8 cellular contexts compared by ENCODE assay signal in genomic region chr1:229024528-229025119, GRCh38.
A peak's percentile ranks its signal among the peaks of the same experiment; 100 is the strongest.
DNase-seq lines count a peak whose midpoint lies in the region; ATAC-seq and TF ChIP-seq lines count a peak whose summit lies in the region.

No MANE protein-coding gene starts in this region.

- H3K4me1 ChIP-seq in Caco-2 = no peaks in the 10 kb centered on the region

- H3K4me3 Mint-ChIP-seq in dendritic cell treated with granulocyte-macrophage colony-stimulating factor and Interleukin-4, amounts not matched to agents 40 ng/mL and 50 ng/mL, for 4 days = no peak overlapping the region
- no peak overlapping the region for H3K4me3 Mint-ChIP-seq in Caco-2 (ENCODE audit: unreplicated experiment)
- no peak overlapping the region for H3K4me3 Mint-ChIP-seq in activated CD8-positive, alpha-beta memory T cell treated with anti-CD3 and anti-CD28 coated beads, Interleukin-2, amount 10 ng/mL, durations not matched to agents 7 days and 5 days

- intact Hi-C loops in dendritic cell treated with granulocyte-macrophage colony-stimulating factor and Interleukin-4, amounts not matched to agents 40 ng/mL and 50 ng/mL, for 4 days (cut with micrococcal nuclease) = loop anchor here (5.0 to 10.0 kb wide), 2 partner anchors 43 to 200 kb away; no protein-coding TSS in a partner anchor
- intact Hi-C loops in Caco-2 (cut with micrococcal nuclease; ENCODE audit: unreplicated experiment) = no loop called here

- no TSS peak for BruUV-seq in Caco-2 (replicated peaks; lab: Mats Ljungman, UMichigan)

- H3K9me3 Mint-ChIP-seq in dendritic cell treated with granulocyte-macrophage colony-stimulating factor and Interleukin-4, amounts not matched to agents 40 ng/mL and 50 ng/mL, for 4 days = no peaks in the 10 kb centered on the region
- H3K9me3 Mint-ChIP-seq in Caco-2 (ENCODE audit: unreplicated experiment) = no peaks in the 10 kb centered on the region
- no peaks in the 10 kb centered on the region for H3K9me3 Mint-ChIP-seq in activated CD8-positive, alpha-beta memory T cell treated with anti-CD3 and anti-CD28 coated beads, Interleukin-2, amount 10 ng/mL, durations not matched to agents 7 days and 5 days (ENCODE audit: low read depth)

- ATAC-seq in HG03565 (IDR thresholded peaks at IDR 0.05; ENCODE audit: unreplicated experiment) (no peak), HG03342 (IDR thresholded peaks at IDR 0.05; ENCODE audit: unreplicated experiment) (no peak)
- no peak for ATAC-seq in activated CD8-positive, alpha-beta memory T cell treated with anti-CD3 and anti-CD28 coated beads, Interleukin-2, amount 10 ng/mL, durations not matched to agents 7 days and 5 days

- no peaks in the 10 kb centered on the region for H3K27me3 ChIP-seq in Caco-2 (replicated peaks; ENCODE audit: control insufficient read depth, insufficient read depth, low read length)

- peaks cover 2% of the 10 kb centered on the region for H3K27me3 Mint-ChIP-seq in dendritic cell treated with granulocyte-macrophage colony-stimulating factor and Interleukin-4, amounts not matched to agents 40 ng/mL and 50 ng/mL, for 4 days
- no peaks in the 10 kb centered on the region for H3K27me3 Mint-ChIP-seq in Caco-2 (ENCODE audit: insufficient read depth, unreplicated experiment)
- H3K27me3 Mint-ChIP-seq in activated CD8-positive, alpha-beta memory T cell treated with anti-CD3 and anti-CD28 coated beads, Interleukin-2, amount 10 ng/mL, durations not matched to agents 7 days and 5 days = peaks cover 4% of the 10 kb centered on the region

- no peaks in the 10 kb centered on the region for H3K36me3 Mint-ChIP-seq in dendritic cell treated with granulocyte-macrophage colony-stimulating factor and Interleukin-4, amounts not matched to agents 40 ng/mL and 50 ng/mL, for 4 days (ENCODE audit: low read depth)
- no peaks in the 10 kb centered on the region for H3K36me3 Mint-ChIP-seq in Caco-2 (ENCODE audit: insufficient read depth, unreplicated experiment)
- H3K36me3 Mint-ChIP-seq in activated CD8-positive, alpha-beta memory T cell treated with anti-CD3 and anti-CD28 coated beads, Interleukin-2, amount 10 ng/mL, durations not matched to agents 7 days and 5 days = no peaks in the 10 kb centered on the region

- no peak for TF ChIP-seq CTCF in Caco-2 (IDR thresholded peaks at IDR 0.05; ENCODE audit: insufficient read depth in 1 of 2, low read depth in 1 of 2, low read length in 1 of 2, severe bottlenecking in 1 of 2, unreplicated experiment in 1 of 2)

- no peaks in the 10 kb centered on the region for H3K36me3 ChIP-seq in Caco-2 (ENCODE audit: control insufficient read depth, insufficient read depth, low read length)

- H3K4me1 Mint-ChIP-seq in dendritic cell treated with granulocyte-macrophage colony-stimulating factor and Interleukin-4, amounts not matched to agents 40 ng/mL and 50 ng/mL, for 4 days (ENCODE audit: low read depth) = peaks cover 63% of the 10 kb centered on the region
- H3K4me1 Mint-ChIP-seq in Caco-2 (ENCODE audit: low read depth, unreplicated experiment) = no peaks in the 10 kb centered on the region
- H3K4me1 Mint-ChIP-seq in activated CD8-positive, alpha-beta memory T cell treated with anti-CD3 and anti-CD28 coated beads, Interleukin-2, amount 10 ng/mL, durations not matched to agents 7 days and 5 days = peaks cover 11% of the 10 kb centered on the region

- peak overlapping the region; percentile 61 for H3K27ac Mint-ChIP-seq in dendritic cell treated with granulocyte-macrophage colony-stimulating factor and Interleukin-4, amounts not matched to agents 40 ng/mL and 50 ng/mL, for 4 days
- H3K27ac Mint-ChIP-seq in Caco-2 (ENCODE audit: unreplicated experiment) = no peak overlapping the region
- no peak overlapping the region for H3K27ac Mint-ChIP-seq in activated CD8-positive, alpha-beta memory T cell treated with anti-CD3 and anti-CD28 coated beads, Interleukin-2, amount 10 ng/mL, durations not matched to agents 7 days and 5 days

- POLR2A ChIA-PET in Caco-2 (lab: Charles Lee) = no interaction called here

- H3K9me3 ChIP-seq in Caco-2 = no peaks in the 10 kb centered on the region

- H3K4me3 ChIP-seq in Caco-2 (ENCODE audit: low read depth, low read length) = no peak overlapping the region

- DNase-seq in Ammon's horn (ENCODE audit: low spot score) (peak; percentile 61), M059J (ENCODE audit: low read depth) (peak; percentile 82), mucosa of gallbladder (ENCODE audit: low spot score) (peak; percentile 70), Caco-2 (no peak)
- no peak for DNase-seq in activated CD8-positive, alpha-beta memory T cell treated with anti-CD3 and anti-CD28 coated beads, Interleukin-2, amount 10 ng/mL, durations not matched to agents 7 days and 5 days

- CTCF ChIA-PET in Caco-2 (lab: Charles Lee) = no interaction called here
- CTCF ChIA-PET in activated CD8-positive, alpha-beta memory T cell treated with anti-CD3 and anti-CD28 coated beads, Interleukin-2, amount 10 ng/mL, durations not matched to agents 7 days and 5 days (lab: Charles Lee) = interaction anchor here (0.7 to 0.8 kb wide), 2 partner anchors 11 to 203 kb away, joined by 3 to 5 read pairs; no protein-coding TSS in a partner anchor

Comparison
In these comparisons a context has a peak if more than half of its experiments do, and no peak if none do; other contexts are left out.
1. DNase-seq: peak in Ammon's horn (single experiment), M059J (single experiment) and mucosa of gallbladder (single experiment); none in Caco-2 (0 of 2) and activated CD8-positive, alpha-beta memory T cell treated with anti-CD3 and anti-CD28 coated beads, Interleukin-2, amount 10 ng/mL, durations not matched to agents 7 days and 5 days (single experiment).